Comparison of ENCODE assay signal across 14 cellular contexts in genomic region chr11:94000641-94001040, GRCh38.
DNase-seq lines count a peak whose midpoint lies in the region; TF ChIP-seq lines count a peak whose summit lies in the region.
"Had no signal": no experiment of that assay in that cellular context is flagged by ENCODE, and none has a peak within 500 bp of the region (broad histone marks: within the 10 kb centered on the region; RNA-seq: fewer than 3 reads in every experiment).

No MANE protein-coding gene starts in this region.

- no peak for TF ChIP-seq CTCF in fibroblast of mammary gland (conservative IDR thresholded peaks at IDR 0.05; ENCODE audit: control insufficient read depth, insufficient read depth, low read depth, low read length)

- no peaks in the 10 kb centered on the region for H3K36me3 ChIP-seq in adipocyte (ENCODE audit: control insufficient read depth, insufficient read depth, low read length, severe bottlenecking)
- no peaks in the 10 kb centered on the region for H3K36me3 ChIP-seq in effector memory CD4-positive, alpha-beta T cell (ENCODE audit: control insufficient read depth, insufficient read depth, low read length)
- H3K36me3 ChIP-seq: BE2C, HAP-1 had no signal

- no peaks in the 10 kb centered on the region for H3K9me3 ChIP-seq in adipocyte (ENCODE audit: control insufficient read depth, low read length)
- no peaks in the 10 kb centered on the region for H3K9me3 ChIP-seq in effector memory CD4-positive, alpha-beta T cell (ENCODE audit: control insufficient read depth, low read length)
- H3K9me3 ChIP-seq: A549, BE2C, HAP-1 had no signal

- H3K4me3 ChIP-seq in adipocyte (ENCODE audit: low read length) (peak overlapping the region; percentile 42), fibroblast of mammary gland (ENCODE audit: control insufficient read depth, low read depth, low read length) (no peak overlapping the region)
- H3K4me3 ChIP-seq in effector memory CD4-positive, alpha-beta T cell (ENCODE audit: insufficient read depth, low read depth, low read length, poor library complexity, severe bottlenecking), result no peak overlapping the region
- H3K4me3 ChIP-seq: A549, HAP-1 had no signal

- no peak overlapping the region for H3K27ac ChIP-seq in effector memory CD4-positive, alpha-beta T cell (ENCODE audit: insufficient read depth, low read length, poor library complexity, severe bottlenecking)
- H3K27ac ChIP-seq: A549, C4-2B had no signal

- no peaks in the 10 kb centered on the region for H3K27me3 ChIP-seq in adipocyte (replicated peaks; ENCODE audit: control insufficient read depth, insufficient read depth, low read length)
- no peaks in the 10 kb centered on the region for H3K27me3 ChIP-seq in effector memory CD4-positive, alpha-beta T cell (replicated peaks; ENCODE audit: control insufficient read depth, insufficient read depth, low read length, poor library complexity, severe bottlenecking)
- H3K27me3 ChIP-seq: BE2C had no signal

- peak overlapping the region; percentile 62 for H3K9ac ChIP-seq in adipocyte (ENCODE audit: low read length)

- DNase-seq in HCEC 1CT (peak; percentile 16), adipocyte (ENCODE audit: low read depth) (peak; percentile 52), fibroblast of mammary gland (ENCODE audit: low read depth) (peak; percentile 45), stromal cell of bone marrow (ENCODE audit: low read depth) (peak; percentile 21), hippocampal formation (lab: John Stamatoyannopoulos, UW) (no peak)
- no peak for DNase-seq in activated CD8-positive, alpha-beta memory T cell treated with anti-CD3 and anti-CD28 coated beads, Interleukin-2, amount 50 U/mL, for 4 hours
- DNase-seq in effector memory CD4-positive, alpha-beta T cell, result no peak
- DNase-seq: BE2C; CD4-positive, alpha-beta memory T cell; DMS79; HFFc6 had no signal

- H3K4me1 ChIP-seq in adipocyte (ENCODE audit: control insufficient read depth, insufficient read depth, low read length), result peaks cover 26% of the 10 kb centered on the region
- no peaks in the 10 kb centered on the region for H3K4me1 ChIP-seq in effector memory CD4-positive, alpha-beta T cell (ENCODE audit: control insufficient read depth, insufficient read depth, low read length, poor library complexity, severe bottlenecking)
- H3K4me1 ChIP-seq: A549, BE2C, HAP-1 had no signal

Comparison
In these comparisons a context has a peak if more than half of its experiments do, and no peak if none do; other contexts are left out.
1. DNase-seq: peak in HCEC 1CT (single experiment), adipocyte (single experiment), fibroblast of mammary gland (single experiment) and stromal cell of bone marrow (single experiment); none in activated CD8-positive, alpha-beta memory T cell treated with anti-CD3 and anti-CD28 coated beads, Interleukin-2, amount 50 U/mL, for 4 hours (single experiment), hippocampal formation (0 of 2) and effector memory CD4-positive, alpha-beta T cell (0 of 3).